ENCODE assay signal across 18 cellular contexts in genomic region chr7:111429781-111430180, GRCh38.
"Had no signal": no experiment of that assay in that cellular context is flagged by ENCODE, and none has a peak within 500 bp of the region (broad histone marks: within the 10 kb centered on the region; RNA-seq: fewer than 3 reads in every experiment).

No MANE protein-coding gene starts in this region.

- H3K27ac Mint-ChIP-seq: activated naive CD4-positive, alpha-beta T cell treated with anti-CD3 and anti-CD28 coated beads, Interleukin-2, amount 50 U/mL, for 72 hours; activated T-cell treated with anti-CD3 and anti-CD28 coated beads, Interleukin-2, amount 50 U/mL, for 24 hours; activated T-helper 17 cell treated with anti-CD3 and anti-CD28 coated beads, Interleukin-2, amount 50 U/mL, for 72 hours; endodermal cell; naive B cell; stimulated activated naive CD8-positive, alpha-beta T cell treated with anti-CD3 and anti-CD28 coated beads, Interleukin-15, Interleukin-2, amounts not matched to agents 100 ng/mL and 50 ng/mL, for 24 hours had no signal

- H3K4me1 Mint-ChIP-seq: naive B cell had no signal

- H3K4me3 Mint-ChIP-seq: activated T-cell treated with anti-CD3 and anti-CD28 coated beads, Interleukin-2, amount 50 U/mL, for 24 hours; activated T-helper 17 cell treated with anti-CD3 and anti-CD28 coated beads, Interleukin-2, amount 50 U/mL, for 72 hours; endodermal cell; naive B cell; stimulated activated naive CD8-positive, alpha-beta T cell treated with anti-CD3 and anti-CD28 coated beads, Interleukin-15, Interleukin-2, amounts not matched to agents 100 ng/mL and 50 ng/mL, for 24 hours had no signal

- ATAC-seq: activated naive CD4-positive, alpha-beta T cell treated with anti-CD3 and anti-CD28 coated beads, Interleukin-2, amount 50 U/mL, for 72 hours; activated T-helper 17 cell treated with anti-CD3 and anti-CD28 coated beads, Interleukin-2, amount 50 U/mL, for 72 hours; gastroesophageal sphincter; left lung; right cardiac atrium had no signal

- DNase-seq: activated CD4-positive, alpha-beta T cell treated with anti-CD3 and anti-CD28 coated beads for 1 hour; activated T-cell treated with anti-CD3 and anti-CD28 coated beads, Interleukin-2, amount 50 U/mL, for 24 hours; adrenal gland; central memory CD4-positive, alpha-beta T cell; endodermal cell; left lung; naive B cell; nucleus accumbens; right cardiac atrium; stimulated activated CD4-positive, alpha-beta T cell treated with anti-CD3 and anti-CD28 coated beads, Interleukin-1b, Interleukin-23, amount 100 ng/mL, for 48 hours; T-helper 1 cell had no signal

- H3K27me3 Mint-ChIP-seq: activated T-cell treated with anti-CD3 and anti-CD28 coated beads, Interleukin-2, amount 50 U/mL, for 24 hours; activated T-helper 17 cell treated with anti-CD3 and anti-CD28 coated beads, Interleukin-2, amount 50 U/mL, for 72 hours; naive B cell; stimulated activated naive CD8-positive, alpha-beta T cell treated with anti-CD3 and anti-CD28 coated beads, Interleukin-15, Interleukin-2, amounts not matched to agents 100 ng/mL and 50 ng/mL, for 24 hours had no signal

- FAIRE-seq: astrocyte, colon, urothelium cell line had no signal
